Comparison of ENCODE assay signal across 8 cellular contexts in the genomic region with DNA sequence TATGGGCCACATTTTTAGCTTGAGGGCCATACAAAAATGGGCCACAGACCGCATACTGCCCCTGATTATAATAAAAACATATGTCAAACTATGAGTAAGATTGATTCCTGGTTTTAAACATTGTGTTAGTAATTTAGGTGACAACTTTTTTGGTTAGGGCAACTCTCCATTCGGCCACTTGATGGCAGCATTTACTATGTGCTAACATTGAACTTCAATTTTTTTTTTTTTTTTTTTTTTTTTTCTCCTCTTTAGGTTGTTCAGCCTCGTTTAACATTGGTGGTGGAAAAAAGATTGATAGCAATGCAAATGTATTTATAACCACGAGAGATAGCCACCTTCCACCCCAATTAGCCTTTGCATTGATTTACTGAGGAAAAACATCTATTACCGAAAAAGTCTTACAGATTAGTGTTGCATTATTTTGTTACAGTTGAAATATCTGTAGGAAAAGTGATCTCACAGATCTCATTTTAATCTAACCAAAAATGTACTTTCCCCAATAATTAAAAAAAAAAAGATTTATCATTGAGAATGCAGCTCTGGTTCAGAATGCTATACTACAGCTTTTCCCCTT.
A peak's percentile ranks its signal among the peaks of the same experiment; 100 is the strongest.
DNase-seq lines count a peak whose midpoint lies in the region; ATAC-seq and FAIRE-seq lines count a peak whose summit lies in the region.

No MANE protein-coding gene starts in this region.

- peak; percentile 54 for ATAC-seq in HG03135 (IDR thresholded peaks at IDR 0.05; ENCODE audit: unreplicated experiment)
- ATAC-seq in GM19397 (IDR thresholded peaks at IDR 0.05; ENCODE audit: unreplicated experiment), result no peak
- no peak for ATAC-seq in GM21529 (IDR thresholded peaks at IDR 0.05; ENCODE audit: unreplicated experiment)

- DNase-seq in ELR (ENCODE audit: low read depth) (peak; percentile 65), NCI-H748 treated with DMSO at 0.1 percent for 48 hours (lab: John Stamatoyannopoulos, UW) (peak; percentile 76), activated T-cell treated with anti-CD3 and anti-CD28 coated beads for 4 hours (peak; percentile 12), frontal cortex (ENCODE audit: low spot score in 2 of 2) (peak; percentile 12 to 24), pons (ENCODE audit: low spot score) (peak; percentile 73)

- peak; percentile 99 for FAIRE-seq in frontal cortex (lab: Jason Lieb, UNC)

Comparison
In these comparisons a context has a peak if more than half of its experiments do, and no peak if none do; other contexts are left out.
1. DNase-seq: peak in every context shown above with its lines; median percentile 76 in NCI-H748 treated with DMSO at 0.1 percent for 48 hours; 73 in pons; 65 in ELR; 18 in frontal cortex; 12 in activated T-cell treated with anti-CD3 and anti-CD28 coated beads for 4 hours.